In the genomic region with DNA sequence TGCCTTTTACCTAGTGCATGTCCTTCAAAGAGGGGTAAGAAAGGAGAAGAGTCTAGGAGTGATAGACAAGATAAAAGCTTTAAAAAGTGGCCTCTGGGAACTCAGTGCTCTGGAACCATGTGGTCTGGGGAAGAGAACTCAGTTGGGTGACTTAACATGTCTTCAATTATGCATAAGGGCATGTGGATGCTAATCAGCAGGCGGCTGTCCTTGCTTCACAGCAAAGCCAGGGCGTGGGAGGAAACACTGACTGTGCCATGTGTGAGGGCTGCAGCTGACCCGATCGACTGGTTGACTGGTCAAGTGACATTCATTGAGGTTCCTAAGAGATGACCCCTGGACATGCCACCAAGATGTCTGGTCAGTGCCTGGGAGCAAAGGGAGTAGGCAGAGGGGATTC, we compare ENCODE assay signal across 28 cellular contexts.
"Had no signal": no experiment of that assay in that cellular context is flagged by ENCODE, and none has a peak within 500 bp of the region (broad histone marks: within the 10 kb centered on the region; RNA-seq: fewer than 3 reads in every experiment).

No MANE protein-coding gene starts in this region.

- H3K9me3 ChIP-seq: colonic mucosa, gastrocnemius medialis, heart left ventricle had no signal

- DNase-seq: activated B cell treated with CpG ODN at 0.5 μM for 24 hours; activated CD4-positive, alpha-beta T cell treated with anti-CD3 and anti-CD28 coated beads for 48 hours; activated CD4-positive, alpha-beta T cell treated with anti-CD3 and anti-CD28 coated beads, Interleukin-2, amount 50 U/mL, for 1 hour; activated CD4-positive, alpha-beta T cell treated with anti-CD3 and anti-CD28 coated beads, Interleukin-2, amount 50 U/mL, for 48 hours; activated CD8-positive, alpha-beta memory T cell treated with anti-CD3 and anti-CD28 coated beads for 24 hours; activated CD8-positive, alpha-beta T cell treated with anti-CD3 and anti-CD28 coated beads for 36 hours; activated effector memory CD4-positive, alpha-beta T cell treated with Interleukin-2 at 50 U/mL for 16 hours; activated gamma-delta T cell treated with Interleukin-2 at 50 U/mL for 16 hours; activated naive CD4-positive, alpha-beta T cell treated with anti-CD3 and anti-CD28 coated beads, Interleukin-2, amount 50 U/mL, for 16 hours; activated naive CD4-positive, alpha-beta T cell treated with Interleukin-2 at 50 U/mL for 16 hours; activated T-cell treated with anti-CD3 and anti-CD28 coated beads, Interleukin-2, amount 50 U/mL, for 4 hours; amniotic stem cell; anterior cingulate cortex; brain microvascular endothelial cell; central memory CD4-positive, alpha-beta T cell; cerebellar nuclear complex; colonic mucosa; effector CD8-positive, alpha-beta T cell; foreskin keratinocyte; gastrocnemius medialis; glutamatergic neuron; heart left ventricle; T-helper 1 cell; T-helper 17 cell; T1000; WERI-Rb-1 had no signal

- H3K27ac ChIP-seq: brain microvascular endothelial cell, colonic mucosa, epithelial cell of prostate, foreskin keratinocyte, gastrocnemius medialis, heart left ventricle, WERI-Rb-1 had no signal

- H3K36me3 ChIP-seq: brain microvascular endothelial cell, colonic mucosa, gastrocnemius medialis, heart left ventricle, WERI-Rb-1 had no signal

- H3K27me3 ChIP-seq: brain microvascular endothelial cell, colonic mucosa had no signal

- H3K4me3 ChIP-seq: colonic mucosa, gastrocnemius medialis, heart left ventricle had no signal

- H3K4me1 ChIP-seq: colonic mucosa, foreskin keratinocyte, gastrocnemius medialis, heart left ventricle had no signal

- ATAC-seq: activated CD4-positive, CD25-positive, alpha-beta regulatory T cell treated with anti-CD3 and anti-CD28 coated beads, Interleukin-2, amount 50 U/mL, for 24 hours; activated CD8-positive, alpha-beta T cell treated with anti-CD3 and anti-CD28 coated beads for 36 hours; activated T-cell treated with anti-CD3 and anti-CD28 coated beads, Interleukin-2, amount 50 U/mL, for 4 hours; foreskin keratinocyte; gastrocnemius medialis; heart left ventricle; T-helper 17 cell had no signal
